26 cellular contexts compared by ENCODE assay signal in the genomic region with DNA sequence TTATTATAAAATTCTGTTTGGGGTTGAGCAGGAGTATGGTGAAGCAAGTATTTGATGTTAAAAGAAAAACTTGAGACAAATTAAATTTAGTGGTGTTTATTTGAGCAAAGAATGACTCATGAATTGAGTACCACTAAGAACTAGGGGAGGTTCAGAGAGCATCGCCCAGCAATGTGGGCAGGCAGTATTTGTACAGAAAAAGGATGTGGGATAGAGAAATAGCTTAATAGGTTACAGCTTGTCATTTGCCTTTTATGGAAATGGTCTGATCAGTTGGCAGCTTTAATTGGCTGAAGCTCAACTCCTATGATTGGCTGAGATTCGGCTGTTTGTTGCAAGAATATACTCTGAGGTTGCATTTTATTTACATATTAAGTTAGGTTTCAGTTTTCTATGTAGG.
DNase-seq lines count a peak whose midpoint lies in the region; ATAC-seq, FAIRE-seq and TF ChIP-seq lines count a peak whose summit lies in the region.
"Had no signal": no experiment of that assay in that cellular context is flagged by ENCODE, and none has a peak within 500 bp of the region (broad histone marks: within the 10 kb centered on the region; RNA-seq: fewer than 3 reads in every experiment).

No MANE protein-coding gene starts in this region.

- no peaks in the 10 kb centered on the region for H3K79me2 ChIP-seq in GM12878 (ENCODE audit: control insufficient read depth, insufficient read depth, low read length)

- no peaks in the 10 kb centered on the region for H4K20me1 ChIP-seq in GM12878 (ENCODE audit: control insufficient read depth, insufficient read depth)

- in situ Hi-C loops in GM12878 (cut with MboI): no loop called here

- no peak overlapping the region for H3K27ac Mint-ChIP-seq in activated naive CD8-positive, alpha-beta T cell treated with anti-CD3 and anti-CD28 coated beads, Interleukin-2, amount 50 U/mL, for 24 hours
- H3K27ac Mint-ChIP-seq: activated CD4-positive, alpha-beta T cell treated with anti-CD3 and anti-CD28 coated beads, Interleukin-2, amount 10 ng/mL, durations not matched to agents 24 days and 14 days; activated naive CD4-positive, alpha-beta T cell treated with anti-CD3 and anti-CD28 coated beads, Interleukin-2, amount 50 U/mL, for 72 hours; naive thymus-derived CD4-positive, alpha-beta T cell; stimulated activated naive CD8-positive, alpha-beta T cell treated with anti-CD3 and anti-CD28 coated beads, Interleukin-15, Interleukin-2, amounts not matched to agents 100 ng/mL and 50 ng/mL, for 24 hours had no signal

- no peak overlapping the region for H2AFZ ChIP-seq in GM12878 (ENCODE audit: control insufficient read depth, low read depth, low read length)

- H3K4me1 ChIP-seq in GM12878 (ENCODE audit: control insufficient read depth, insufficient read depth, low read length): no peaks in the 10 kb centered on the region
- H3K4me1 ChIP-seq: ascending aorta, thyroid gland had no signal

- TF ChIP-seq CTCF in GM12878 (IDR thresholded peaks at IDR 0.05 in 2 of 3, conservative IDR thresholded peaks at IDR 0.05 in 1 of 3; ENCODE audit: control insufficient read depth in 2 of 3, extremely low read depth in 1 of 3, insufficient read depth in 1 of 3, low read depth in 3 of 3, low read length in 3 of 3): no peak

- no peak for TF ChIP-seq EP300 in GM12878 (IDR thresholded peaks at IDR 0.05; ENCODE audit: borderline replicate concordance in 1 of 2, control insufficient read depth in 1 of 2, low read depth in 2 of 2, low read length in 2 of 2)

- H3K4me2 ChIP-seq in GM12878 (ENCODE audit: control insufficient read depth, insufficient read depth): no peak overlapping the region

- CTCF ChIA-PET in GM12878 (lab: Yijun Ruan, JAX): no interaction called here

- no peaks in the 10 kb centered on the region for H3K9me3 Mint-ChIP-seq in activated naive CD8-positive, alpha-beta T cell treated with anti-CD3 and anti-CD28 coated beads, Interleukin-2, amount 50 U/mL, for 24 hours
- H3K9me3 Mint-ChIP-seq: activated CD4-positive, alpha-beta T cell treated with anti-CD3 and anti-CD28 coated beads, Interleukin-2, amount 10 ng/mL, durations not matched to agents 24 days and 14 days had no signal

- no peaks in the 10 kb centered on the region for H3K4me1 Mint-ChIP-seq in activated naive CD8-positive, alpha-beta T cell treated with anti-CD3 and anti-CD28 coated beads, Interleukin-2, amount 50 U/mL, for 24 hours
- H3K4me1 Mint-ChIP-seq: activated CD4-positive, alpha-beta T cell treated with anti-CD3 and anti-CD28 coated beads, Interleukin-2, amount 10 ng/mL, durations not matched to agents 24 days and 14 days; naive thymus-derived CD4-positive, alpha-beta T cell had no signal

- RAD21 ChIA-PET in GM12878 (lab: Charles Lee; ENCODE audit: unreplicated experiment): no interaction called here

- no peaks in the 10 kb centered on the region for H3K36me3 Mint-ChIP-seq in activated naive CD8-positive, alpha-beta T cell treated with anti-CD3 and anti-CD28 coated beads, Interleukin-2, amount 50 U/mL, for 24 hours (ENCODE audit: low read depth)
- H3K36me3 Mint-ChIP-seq: activated naive CD4-positive, alpha-beta T cell treated with anti-CD3 and anti-CD28 coated beads, Interleukin-2, amount 50 U/mL, for 72 hours; naive thymus-derived CD4-positive, alpha-beta T cell had no signal

- no peak overlapping the region for H3K4me3 ChIP-seq in GM12878
- H3K4me3 ChIP-seq: ascending aorta, thyroid gland had no signal

- H3K27ac ChIP-seq in GM12878 (ENCODE audit: control insufficient read depth, insufficient read depth): no peak overlapping the region
- H3K27ac ChIP-seq: ascending aorta, HL-60, thyroid gland had no signal

- no peaks in the 10 kb centered on the region for H3K27me3 ChIP-seq in GM12878 (replicated peaks in 1 of 2; ENCODE audit: control insufficient read depth in 2 of 2, insufficient read depth in 2 of 2, low read length in 1 of 2)
- H3K27me3 ChIP-seq: ascending aorta, thyroid gland had no signal

- SMC1A ChIA-PET in GM12878 (lab: Charles Lee; ENCODE audit: uncharacterized antibody, unreplicated experiment): interaction anchor here (1.5 kb wide), 1 partner anchor 28 kb away, joined by 3 read pairs; no protein-coding TSS in a partner anchor

- BruUV-seq in GM12878 (replicated peaks; lab: Mats Ljungman, UMichigan): no TSS peak

- H3K9ac ChIP-seq in GM12878 (ENCODE audit: control insufficient read depth, insufficient read depth, low read length): no peak overlapping the region

- POLR2A ChIA-PET in GM12878 (lab: Charles Lee): no interaction called here

- no peak for FAIRE-seq in GM12878 (lab: Jason Lieb, UNC)
- FAIRE-seq: GM12891, GM19239 had no signal

- intact Hi-C loops in GM12878 (cut with micrococcal nuclease; ENCODE audit: unreplicated experiment): no loop called here
- intact Hi-C loops in left ventricle myocardium superior (cut with micrococcal nuclease): no loop called here

- TF ChIP-seq RAD21 in GM12878 (IDR thresholded peaks at IDR 0.05; ENCODE audit: insufficient read depth, low read depth, low read length): no peak

- no peaks in the 10 kb centered on the region for H3K27me3 Mint-ChIP-seq in activated naive CD8-positive, alpha-beta T cell treated with anti-CD3 and anti-CD28 coated beads, Interleukin-2, amount 50 U/mL, for 24 hours
- H3K27me3 Mint-ChIP-seq: activated CD4-positive, alpha-beta T cell treated with anti-CD3 and anti-CD28 coated beads, Interleukin-2, amount 10 ng/mL, durations not matched to agents 24 days and 14 days; stimulated activated naive CD8-positive, alpha-beta T cell treated with anti-CD3 and anti-CD28 coated beads, Interleukin-15, Interleukin-2, amounts not matched to agents 100 ng/mL and 50 ng/mL, for 24 hours had no signal

- H3K9me3 ChIP-seq in GM12878 (replicated peaks; ENCODE audit: control insufficient read depth, insufficient read depth, low read length): no peaks in the 10 kb centered on the region
- H3K9me3 ChIP-seq: ascending aorta, thyroid gland had no signal

- no peak for TF ChIP-seq POLR2A in GM12878 (IDR thresholded peaks at IDR 0.05; ENCODE audit: low read depth, low read length)

- H3K4me3 Mint-ChIP-seq in activated naive CD8-positive, alpha-beta T cell treated with anti-CD3 and anti-CD28 coated beads, Interleukin-2, amount 50 U/mL, for 24 hours: no peak overlapping the region
- H3K4me3 Mint-ChIP-seq: activated CD4-positive, alpha-beta T cell treated with anti-CD3 and anti-CD28 coated beads, Interleukin-2, amount 10 ng/mL, durations not matched to agents 24 days and 14 days; naive thymus-derived CD4-positive, alpha-beta T cell; stimulated activated naive CD8-positive, alpha-beta T cell treated with anti-CD3 and anti-CD28 coated beads, Interleukin-15, Interleukin-2, amounts not matched to agents 100 ng/mL and 50 ng/mL, for 24 hours had no signal

- ATAC-seq in GM12878 (peak; percentile 27; the same call in 2 of the 3 replicates), GM19463 (IDR thresholded peaks at IDR 0.05; ENCODE audit: unreplicated experiment) (no peak), left ventricle myocardium superior (no peak), HG03095 (IDR thresholded peaks at IDR 0.05; ENCODE audit: unreplicated experiment) (no peak)
- no peak for ATAC-seq in activated naive CD8-positive, alpha-beta T cell treated with anti-CD3 and anti-CD28 coated beads, Interleukin-2, amount 50 U/mL, for 24 hours
- ATAC-seq: activated naive CD4-positive, alpha-beta T cell treated with anti-CD3 and anti-CD28 coated beads, Interleukin-2, amount 50 U/mL, for 72 hours; left colon; naive thymus-derived CD4-positive, alpha-beta T cell; Right ventricle myocardium inferior had no signal

- H3K36me3 ChIP-seq in GM12878 (ENCODE audit: control insufficient read depth in 2 of 2, insufficient read depth in 2 of 2, low read length in 1 of 2): no peaks in the 10 kb centered on the region
- H3K36me3 ChIP-seq: ascending aorta, thyroid gland had no signal

- WGBS in GM12878 (ENCODE audit: insufficient coverage, insufficient replicate concordance, low lambda C conversion rate, missing lambda C conversion rate): 0% methylated on average over 2 of the region's 2 CpGs

- peak; percentile 27 for DNase-seq in ELR (ENCODE audit: low read depth)
- peak; percentile 75 for DNase-seq in M059J (ENCODE audit: low read depth)
- DNase-seq in GM12878 (ENCODE audit: low read depth, low spot score): no peak
- peak; percentile 78 for DNase-seq in iris pigment epithelial cell (ENCODE audit: low read depth)
- no peak for DNase-seq in left ventricle myocardium superior
- DNase-seq in activated naive CD8-positive, alpha-beta T cell treated with anti-CD3 and anti-CD28 coated beads, Interleukin-2, amount 50 U/mL, for 24 hours: no peak
- DNase-seq: activated CD4-positive, alpha-beta T cell treated with anti-CD3 and anti-CD28 coated beads, Interleukin-2, amount 10 ng/mL, durations not matched to agents 24 days and 14 days; DMS79; effector CD4-positive, alpha-beta T cell; erythroblast; glutamatergic neuron; GOT3; left colon; naive thymus-derived CD4-positive, alpha-beta T cell; NCI-H187; NCI-H774; thyroid gland had no signal

TF ChIP-seq in GM12878, 131 proteins besides CTCF, POLR2A, EP300 and RAD21:
- TF ChIP-seq PML (IDR thresholded peaks at IDR 0.05; ENCODE audit: low read length) (no peak), ETV6 (conservative IDR thresholded peaks at IDR 0.05 in 1 of 2, IDR thresholded peaks at IDR 0.05 in 1 of 2; ENCODE audit: borderline replicate concordance in 1 of 2, low read depth in 1 of 2) (no peak), KDM1A (IDR thresholded peaks at IDR 0.05; ENCODE audit: borderline replicate concordance) (no peak), MYC (IDR thresholded peaks at IDR 0.05; ENCODE audit: insufficient read depth, insufficient read length, insufficient replicate concordance, low read length, severe bottlenecking) (no peak), EZH2 (IDR thresholded peaks at IDR 0.05; ENCODE audit: borderline replicate concordance, control insufficient read depth, low read depth, low read length) (no peak), ESRRA (IDR thresholded peaks at IDR 0.05; ENCODE audit: low read length) (no peak), SRF (IDR thresholded peaks at IDR 0.05; ENCODE audit: low read depth in 2 of 2, low read length in 2 of 2) (0 out of 4 replicates have a peak, but pooled peaks of 1 of the 2 experiments have one; percentile 24), HDAC6 (IDR thresholded peaks at IDR 0.05; ENCODE audit: unreplicated experiment) (no peak)
- TF ChIP-seq, protein P1, sequence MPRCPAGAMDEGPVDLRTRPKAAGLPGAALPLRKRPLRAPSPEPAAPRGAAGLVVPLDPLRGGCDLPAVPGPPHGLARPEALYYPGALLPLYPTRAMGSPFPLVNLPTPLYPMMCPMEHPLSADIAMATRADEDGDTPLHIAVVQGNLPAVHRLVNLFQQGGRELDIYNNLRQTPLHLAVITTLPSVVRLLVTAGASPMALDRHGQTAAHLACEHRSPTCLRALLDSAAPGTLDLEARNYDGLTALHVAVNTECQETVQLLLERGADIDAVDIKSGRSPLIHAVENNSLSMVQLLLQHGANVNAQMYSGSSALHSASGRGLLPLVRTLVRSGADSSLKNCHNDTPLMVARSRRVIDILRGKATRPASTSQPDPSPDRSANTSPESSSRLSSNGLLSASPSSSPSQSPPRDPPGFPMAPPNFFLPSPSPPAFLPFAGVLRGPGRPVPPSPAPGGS (IDR thresholded peaks at IDR 0.05; ENCODE audit: borderline replicate concordance, insufficient read depth, low read depth, low read length, poor library complexity, severe bottlenecking): no peak
TF ChIP-seq in GM12878: peak in this region for 1.

Comparison
In these comparisons a context has a peak if more than half of its experiments do, and no peak if none do; other contexts are left out.
1. DNase-seq: peak in ELR (single experiment), M059J (single experiment) and iris pigment epithelial cell (single experiment); none in GM12878 (single experiment), left ventricle myocardium superior (single experiment) and activated naive CD8-positive, alpha-beta T cell treated with anti-CD3 and anti-CD28 coated beads, Interleukin-2, amount 50 U/mL, for 24 hours (single experiment).